In the genomic region with DNA sequence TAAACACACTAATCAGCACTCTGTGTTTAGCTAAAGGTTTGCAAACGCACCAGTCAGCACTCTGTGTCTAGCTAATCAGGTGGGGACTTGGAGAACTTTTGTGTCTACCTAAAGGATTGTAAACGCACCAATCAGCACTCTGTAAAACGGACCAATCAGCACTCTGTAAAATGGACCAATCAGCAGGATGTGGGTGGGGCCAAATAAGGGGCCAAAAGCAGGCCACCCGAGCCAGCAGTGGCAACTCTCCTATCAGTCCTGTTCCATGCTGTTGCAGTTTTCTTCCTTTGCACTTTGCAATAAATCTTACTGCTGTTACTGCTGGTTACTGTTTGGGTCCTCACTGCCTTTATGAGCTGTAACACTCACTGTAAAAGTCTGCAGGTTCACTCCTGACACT, we compare ENCODE assay signal across 1 cellular context. TPM values are rescaled to one million over a fixed set of nuclear protein-coding genes. Genes with fewer than 3 reads are reported as not detected.
"Had no signal": no experiment of that assay in that cellular context is flagged by ENCODE, and none has a peak within 500 bp of the region (broad histone marks: within the 10 kb centered on the region; RNA-seq: fewer than 3 reads in every experiment).

No MANE protein-coding gene starts in this region.

RNA-seq across cellular contexts. Expression of a gene that starts 47.2 kb away (rescaled TPM):
- total RNA-seq: ascending aorta had no signal
